In the genomic region with DNA sequence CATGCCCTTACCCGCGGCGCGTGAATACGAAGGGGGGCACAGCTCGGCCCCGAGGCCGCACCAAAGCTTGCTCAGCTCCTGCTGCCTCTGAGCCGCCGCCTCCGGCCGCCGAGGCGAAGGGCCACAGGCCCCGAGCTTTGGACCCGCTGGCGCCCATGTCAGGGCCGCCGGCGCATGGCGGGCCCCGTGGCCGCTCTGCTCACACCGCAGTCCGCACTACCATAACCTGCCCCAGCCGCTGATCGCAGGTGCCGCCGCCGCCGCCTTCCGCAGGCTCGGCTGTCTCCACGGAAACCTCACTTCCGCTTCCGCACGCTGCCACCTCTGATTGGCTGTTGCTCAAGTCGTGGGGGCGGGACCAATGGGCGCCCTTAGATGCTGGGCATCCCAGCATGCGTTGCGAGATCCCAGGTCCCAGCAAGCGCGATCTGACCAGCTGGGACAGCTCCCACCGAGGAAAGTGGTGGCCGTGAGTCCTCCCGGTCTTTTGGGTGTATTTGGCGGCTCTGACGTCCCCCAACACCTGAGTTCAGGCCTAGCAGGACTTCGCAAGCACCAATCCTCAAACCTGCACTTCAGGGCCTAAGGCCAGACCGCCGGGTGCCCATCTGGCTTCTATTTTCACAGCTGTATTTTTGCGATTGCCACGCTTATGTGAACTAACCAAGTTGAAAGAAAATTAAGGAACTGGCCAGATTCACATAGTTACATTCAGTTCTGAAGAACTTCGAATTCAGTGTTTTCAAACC, we compare ENCODE assay signal across 8 cellular contexts. TPM values are rescaled to one million over a fixed set of nuclear protein-coding genes. Genes with fewer than 3 reads are reported as not detected.
A peak's percentile ranks its signal among the peaks of the same experiment; 100 is the strongest.
DNase-seq lines count a peak whose midpoint lies in the region; ATAC-seq, FAIRE-seq and TF ChIP-seq lines count a peak whose summit lies in the region.

A gene with protein sequence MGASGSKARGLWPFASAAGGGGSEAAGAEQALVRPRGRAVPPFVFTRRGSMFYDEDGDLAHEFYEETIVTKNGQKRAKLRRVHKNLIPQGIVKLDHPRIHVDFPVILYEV (minus strand): TSS at position 281 of the 749 bp plus-strand sequence. CDS start 124 bp downstream, at position 157.

- H3K56ac ChIP-seq in H1 (replicated peaks; ENCODE audit: insufficient read length, low read depth, low read length) (peak within 1 kb of the TSS; percentile 42), mesendoderm (ENCODE audit: low read length) (peak within 1 kb of the TSS; percentile 92)

- no peak within 1 kb of the TSS for H3K14ac ChIP-seq in H1 (ENCODE audit: insufficient read length)

- FAIRE-seq in H1 (lab: Jason Lieb, UNC), result no peak

- no peaks in the 10 kb centered on the region for H3K27me3 ChIP-seq in CD8-positive, alpha-beta memory T cell (ENCODE audit: insufficient read depth, low read length, poor library complexity, severe bottlenecking)
- H3K27me3 ChIP-seq in H1 (replicated peaks in 1 of 4; ENCODE audit: control insufficient read depth in 3 of 4, extremely low read depth in 1 of 4, insufficient read depth in 3 of 4, low read length in 3 of 4) (no peaks in the 10 kb centered on the region), mesendoderm (ENCODE audit: insufficient read depth, low read length, poor library complexity) (no peaks in the 10 kb centered on the region)

- POLR2A ChIA-PET in CD8-positive, alpha-beta memory T cell (lab: Charles Lee), result interaction anchor here (0.6 to 3.9 kb wide), 11 partner anchors 9 to 1058 kb away, joined by 3 to 57 read pairs (median 6); partner anchors contain the start of genes CYB561D2, HYAL3, IFRD2 and NAA80
- POLR2A ChIA-PET in H1 (lab: Charles Lee; ENCODE audit: partially characterized antibody), result interaction anchor here (0.6 to 6.4 kb wide), 13 partner anchors 8 to 172 kb away, joined by 3 to 36 read pairs (median 4); partner anchors contain the start of genes HYAL1, HYAL2, IFRD2 and RASSF1

- CTCF ChIA-PET in CD8-positive, alpha-beta memory T cell (lab: Charles Lee), result interaction anchor here (0.7 to 2.5 kb wide), 9 partner anchors 9 to 135 kb away, joined by 3 to 19 read pairs (median 4); partner anchors contain the start of genes IFRD2 and RASSF1
- CTCF ChIA-PET in H1 (lab: Charles Lee; ENCODE audit: partially characterized antibody), result interaction anchor here (0.7 to 7.5 kb wide), 13 partner anchors 9 to 291 kb away, joined by 3 to 75 read pairs (median 3); partner anchors contain the start of genes HYAL3, LSMEM2 and NAA80

- H3K4ac ChIP-seq in H1 (replicated peaks; ENCODE audit: insufficient read length, low read depth, low read length) (no peak within 1 kb of the TSS), mesendoderm (ENCODE audit: low read depth, low read length) (peak within 1 kb of the TSS; percentile 25)

- H2BK12ac ChIP-seq in H1 (ENCODE audit: low read depth, low read length), result no peak within 1 kb of the TSS

- peaks cover 19% of the 10 kb centered on the region for H3K4me1 ChIP-seq in CD8-positive, alpha-beta memory T cell (ENCODE audit: insufficient read depth, low read length)
- peaks cover 0 to 19% (median 7%) of the 10 kb centered on the region in 4 experiments; a peak in 6 of 7 replicates for H3K4me1 ChIP-seq in H1 (replicated peaks in 1 of 4; ENCODE audit: control insufficient read depth in 3 of 4, insufficient read depth in 4 of 4, low read length in 3 of 4)
- peaks cover 3% of the 10 kb centered on the region for H3K4me1 ChIP-seq in mesendoderm (ENCODE audit: control insufficient read depth, low read depth, low read length)

- peaks cover 11% of the 10 kb centered on the region; the same call in 1 of the 2 replicates for H3K23me2 ChIP-seq in H1 (ENCODE audit: low read depth, low read length)

- H4K8ac ChIP-seq in H1 (ENCODE audit: extremely low read depth, insufficient read depth, low read length), result peak within 1 kb of the TSS; percentile 94; the same call in 1 of the 2 replicates
- H4K8ac ChIP-seq in mesendoderm (ENCODE audit: low read depth, low read length), result no peak within 1 kb of the TSS

- H3K79me2 ChIP-seq in H1 (ENCODE audit: control insufficient read depth in 1 of 2, insufficient read depth in 2 of 2, low read length in 2 of 2) (peaks cover 0 to 11% of the 10 kb centered on the region in 2 experiments; a peak in 2 of 4 replicates), mesendoderm (ENCODE audit: control insufficient read depth, insufficient read depth, low read length) (peaks cover 13% of the 10 kb centered on the region)

- H3K4me3 ChIP-seq in CD8-positive, alpha-beta memory T cell (ENCODE audit: low read length), result peak within 1 kb of the TSS; percentile 70
- H3K4me3 ChIP-seq in H1 (ENCODE audit: extremely low read depth in 1 of 4, insufficient read depth in 2 of 4, low read depth in 3 of 4, low read length in 4 of 4), result peak within 1 kb of the TSS; percentile 52 to 97 (median 90)
- H3K4me3 ChIP-seq in mesendoderm (ENCODE audit: low read length), result peak within 1 kb of the TSS; percentile 90

- H2AFZ ChIP-seq in H1 (ENCODE audit: low read length), result peak within 1 kb of the TSS; percentile 71

- peaks cover 0 to 57% (median 0%) of the 10 kb centered on the region in 3 donors for H3K36me3 Mint-ChIP-seq in CD8-positive, alpha-beta memory T cell

- TF ChIP-seq POLR2A in H1 (IDR thresholded peaks at IDR 0.05; ENCODE audit: control extremely low read depth in 1 of 2, low read depth in 2 of 2, low read length in 2 of 2), result peak in 1 of 2 experiments; percentile 82; a peak in 1 of 3 replicates

- H3K23ac ChIP-seq in H1 (ENCODE audit: insufficient read length) (no peak within 1 kb of the TSS), mesendoderm (ENCODE audit: low read length) (no peak within 1 kb of the TSS)

- H3K4me2 ChIP-seq in H1 (ENCODE audit: insufficient read depth in 1 of 2, low read depth in 2 of 2, low read length in 2 of 2) (peak within 1 kb of the TSS; percentile 72 to 98), mesendoderm (ENCODE audit: low read length) (peak within 1 kb of the TSS; percentile 95)

- H3K36me3 ChIP-seq in CD8-positive, alpha-beta memory T cell (ENCODE audit: insufficient read depth, low read length), result peaks cover 32% of the 10 kb centered on the region
- H3K36me3 ChIP-seq in H1 (ENCODE audit: control insufficient read depth in 2 of 4, insufficient read depth in 4 of 4, low read length in 3 of 4) (peaks cover 11 to 31% (median 23%) of the 10 kb centered on the region in 4 experiments; a peak in 7 of 8 replicates), mesendoderm (ENCODE audit: control insufficient read depth, insufficient read depth, low read length) (peaks cover 13% of the 10 kb centered on the region)

- H2BK120ac ChIP-seq in H1 (replicated peaks; ENCODE audit: low read depth, low read length) (no peak within 1 kb of the TSS), mesendoderm (ENCODE audit: low read depth, low read length) (no peak within 1 kb of the TSS)

- peak within 1 kb of the TSS; percentile 71 for H3K27ac ChIP-seq in CD8-positive, alpha-beta memory T cell (ENCODE audit: low read depth, low read length)
- H3K27ac ChIP-seq in H1 (ENCODE audit: low read depth, low read length), result peak within 1 kb of the TSS; percentile 49; the same call in 1 of the 2 replicates
- no peak within 1 kb of the TSS for H3K27ac ChIP-seq in mesendoderm (ENCODE audit: low read depth, low read length)

- H4K91ac ChIP-seq in H1 (replicated peaks; ENCODE audit: insufficient read length, low read length), result no peak within 1 kb of the TSS

- H3K18ac ChIP-seq in H1 (ENCODE audit: extremely low read depth, low read length) (no peak within 1 kb of the TSS), mesendoderm (ENCODE audit: low read length) (no peak within 1 kb of the TSS)

- peak in 1 of 3 experiments; percentile 3; a peak in 1 of 4 replicates for TF ChIP-seq CTCF in H1 (IDR thresholded peaks at IDR 0.05; ENCODE audit: control extremely low read depth in 1 of 3, insufficient read depth in 1 of 3, low read depth in 1 of 3, low read length in 3 of 3)

- H3K4me1 Mint-ChIP-seq in CD8-positive, alpha-beta memory T cell, result peaks cover 26 to 47% (median 31%) of the 10 kb centered on the region in 3 donors

- no peaks in the 10 kb centered on the region for H3K9me3 Mint-ChIP-seq in CD8-positive, alpha-beta memory T cell

- H3K9me3 ChIP-seq in CD8-positive, alpha-beta memory T cell (ENCODE audit: low read length), result no peaks in the 10 kb centered on the region
- no peaks in the 10 kb centered on the region for H3K9me3 ChIP-seq in H1 (ENCODE audit: insufficient read depth in 2 of 2, low read depth in 1 of 2, low read length in 1 of 2)

- H4K20me1 ChIP-seq in H1 (replicated peaks in 1 of 2; ENCODE audit: control insufficient read depth in 1 of 2, insufficient read depth in 2 of 2, low read length in 2 of 2), result peaks cover 6 to 8% of the 10 kb centered on the region in 2 experiments

- peaks cover 5% of the 10 kb centered on the region; the same call in 1 of the 2 replicates for H3K79me1 ChIP-seq in H1 (ENCODE audit: low read depth, low read length)
- peaks cover 8% of the 10 kb centered on the region for H3K79me1 ChIP-seq in mesendoderm (ENCODE audit: low read length)

- peak; percentile 74 for ATAC-seq in GM19468 (IDR thresholded peaks at IDR 0.05; ENCODE audit: extremely low read depth, unreplicated experiment)

- H3K27me3 Mint-ChIP-seq in CD8-positive, alpha-beta memory T cell, result peaks cover 0 to 1% of the 10 kb centered on the region in 2 donors

- H3K27ac Mint-ChIP-seq in CD8-positive, alpha-beta memory T cell, result peak within 1 kb of the TSS; percentile 77 to 96 (median 94)

- 7% methylated on average over 50 of the region's 55 CpGs; no CpG with 5 or more reads in 1 of the 2 experiments for WGBS in H1 (ENCODE audit: extremely low coverage in 1 of 2, insufficient coverage in 1 of 2, insufficient read length in 1 of 2, insufficient replicate concordance in 2 of 2, low coverage in 1 of 2, low lambda C conversion rate in 2 of 2, missing lambda C conversion rate in 1 of 2), 2 experiments
- no CpG with 5 or more reads among the region's 55 CpGs for WGBS in mesendoderm (ENCODE audit: extremely low coverage, insufficient coverage, low lambda C conversion rate)

- no peak for TF ChIP-seq RAD21 in H1 (IDR thresholded peaks at IDR 0.05 in 1 of 2, conservative IDR thresholded peaks at IDR 0.05 in 1 of 2; ENCODE audit: low read depth in 2 of 2, low read length in 2 of 2)

- peak within 1 kb of the TSS; percentile 65 to 74 (median 72) for H3K9ac ChIP-seq in H1 (replicated peaks in 1 of 4; ENCODE audit: extremely low read depth in 1 of 4, low read depth in 3 of 4, low read length in 3 of 4)
- peak within 1 kb of the TSS; percentile 89 for H3K9ac ChIP-seq in mesendoderm (ENCODE audit: low read length)

- H4K5ac ChIP-seq in H1 (ENCODE audit: insufficient read length, low read depth, low read length) (peak within 1 kb of the TSS; percentile 58), mesendoderm (ENCODE audit: low read length) (no peak within 1 kb of the TSS)

- no peak for TF ChIP-seq EP300 in H1 (IDR thresholded peaks at IDR 0.05; ENCODE audit: borderline replicate concordance in 1 of 2, low read depth in 2 of 2, low read length in 2 of 2)

- peak within 1 kb of the TSS; percentile 82 to 97 (median 91) for H3K4me3 Mint-ChIP-seq in CD8-positive, alpha-beta memory T cell

- no peak within 1 kb of the TSS for H2BK20ac ChIP-seq in H1 (ENCODE audit: low read length)

- H2AK5ac ChIP-seq in H1 (ENCODE audit: low read depth, low read length), result no peak within 1 kb of the TSS
- H2AK5ac ChIP-seq in mesendoderm (ENCODE audit: low read length), result no peak within 1 kb of the TSS

- DNase-seq in CD8-positive, alpha-beta memory T cell, result peak; percentile 92 to 96 (median 93)
- DNase-seq in HS-5 (ENCODE audit: low read depth) (peak; percentile 77), NOMO-1 treated with DMSO at 0.1 percent for 48 hours (lab: John Stamatoyannopoulos, UW; ENCODE audit: unreplicated experiment) (peak; percentile 97), H1 (ENCODE audit: low read depth in 1 of 2, low spot score in 2 of 2) (peak; percentile 82 to 96), mesendoderm (peak; percentile 99)
- DNase-seq in activated CD8-positive, alpha-beta memory T cell treated with anti-CD3 and anti-CD28 coated beads for 4 hours (ENCODE audit: low read depth in 2 of 2), result peak; percentile 89 to 90
- DNase-seq in stimulated activated CD8-positive, alpha-beta memory T cell treated with anti-CD3 and anti-CD28 coated beads, Interleukin-15, amount 100 ng/mL, for 1 hour (ENCODE audit: low read depth), result peak; percentile 91

- H2BK15ac ChIP-seq in H1 (ENCODE audit: low read length) (peak within 1 kb of the TSS; percentile 61; the same call in 1 of the 2 replicates), mesendoderm (replicated peaks; ENCODE audit: low read depth) (no peak within 1 kb of the TSS)

- H2BK5ac ChIP-seq in H1 (ENCODE audit: low read depth, low read length) (peak within 1 kb of the TSS; percentile 44; the same call in 1 of the 2 replicates), mesendoderm (ENCODE audit: low read length) (no peak within 1 kb of the TSS)

RNA-seq across cellular contexts. Expression of the gene that starts here (rescaled TPM):
- 10 to 100 TPM; 31.4 to 36.6 TPM for total RNA-seq in CD8-positive, alpha-beta memory T cell
- 52.9 TPM for polyA plus RNA-seq in CD8-positive, alpha-beta memory T cell
- 30.8 and 33.3 TPM in 2 replicates for total RNA-seq in H1 (2021; fragmentation: NEBNext Ultra II Directional; extraction: Animal tissue kit (Norgen Biotek cat#: 25700))
- 65.4 and 73.6 TPM in 2 replicates for polyA plus RNA-seq in H1 (2011; rRNA removed)
- 61.2 TPM for polyA plus RNA-seq in H1 (2011; cell fraction: cytosol; rRNA removed)
- 48.4 TPM for polyA plus RNA-seq in H1 (2011; cell fraction: nucleus; rRNA removed)
- polyA plus RNA-seq in H1 (2012, experiment 1 of 2), result 37.2 to 43.9 TPM (median 39.9 TPM) in 4 replicates
- polyA plus RNA-seq in H1 (2012, experiment 2 of 2), result 39.5 TPM
- polyA plus RNA-seq in H1 (2013, experiment 1 of 2), result 27.0 TPM
- 26.3 TPM for polyA plus RNA-seq in H1 (2013, experiment 2 of 2)
- 23.2 and 29.9 TPM in 2 replicates for polyA minus RNA-seq in H1 (2011; rRNA and poly(A)+ RNA removed)
- polyA minus RNA-seq in H1 (2011; cell fraction: cytosol; rRNA and poly(A)+ RNA removed), result 10.8 TPM
- 14.3 TPM for polyA minus RNA-seq in H1 (2011; cell fraction: nucleus; rRNA and poly(A)+ RNA removed)
- polyA plus RNA-seq in mesendoderm (2013, experiment 1 of 2), result 24.5 TPM
- 23.4 TPM for polyA plus RNA-seq in mesendoderm (2013, experiment 2 of 2)
